In genomic region chr13:45416521-45417125, GRCh38 we compare ENCODE assay signal across 8 cellular contexts. TPM values are rescaled to one million over a fixed set of nuclear protein-coding genes. Genes with fewer than 3 reads are reported as not detected.
DNase-seq lines count a peak whose midpoint lies in the region; ATAC-seq, FAIRE-seq and TF ChIP-seq lines count a peak whose summit lies in the region.

No MANE protein-coding gene starts in this region.

- POLR2A ChIA-PET in T-cell (lab: Charles Lee) = interaction anchor here (0.6 to 0.9 kb wide), 4 partner anchors 49 to 1517 kb away, joined by 3 to 4 read pairs (median 4); no protein-coding TSS in a partner anchor

- dilution Hi-C loops in keratinocyte (cut with MboI; ENCODE audit: extremely low pct_ligation_motif_present, low sequenced_read_pairs) = no loop called here

- H3K4me1 ChIP-seq in keratinocyte (ENCODE audit: control insufficient read depth, extremely low read depth, insufficient read depth, low read length) (peaks cover 20% of the 10 kb centered on the region), thoracic aorta (ENCODE audit: control insufficient read depth in 1 of 2, low read depth in 2 of 2) (peaks cover 11 to 30% of the 10 kb centered on the region in 2 donors)

- peaks cover 13% of the 10 kb centered on the region for H3K36me3 Mint-ChIP-seq in activated CD8-positive, alpha-beta memory T cell treated with anti-CD3 and anti-CD28 coated beads, Interleukin-2, amount 10 ng/mL, durations not matched to agents 7 days and 5 days
- H3K36me3 Mint-ChIP-seq in T-cell = peaks cover under 1% of the 10 kb centered on the region

- H3K4me1 Mint-ChIP-seq in activated CD8-positive, alpha-beta memory T cell treated with anti-CD3 and anti-CD28 coated beads, Interleukin-2, amount 10 ng/mL, durations not matched to agents 7 days and 5 days = peaks cover 18% of the 10 kb centered on the region
- H3K4me1 Mint-ChIP-seq in T-cell = peaks cover 31 to 36% (median 36%) of the 10 kb centered on the region in 3 donors

- H3K9me1 ChIP-seq in keratinocyte (ENCODE audit: control insufficient read depth, extremely low read depth, insufficient read depth, low read length) = no peaks in the 10 kb centered on the region

- peak overlapping the region; percentile 65 for H3K9ac ChIP-seq in keratinocyte (ENCODE audit: control insufficient read depth, extremely low read depth, insufficient read depth, low read length)

- CTCF ChIA-PET in activated CD8-positive, alpha-beta memory T cell treated with anti-CD3 and anti-CD28 coated beads, Interleukin-2, amount 10 ng/mL, durations not matched to agents 7 days and 5 days (lab: Charles Lee) = interaction anchor here (0.6 to 6.4 kb wide), 11 partner anchors 12 to 1373 kb away, joined by 3 to 31 read pairs (median 4); partner anchors contain the start of gene COG3
- CTCF ChIA-PET in T-cell (lab: Charles Lee) = interaction anchor here in 1 of 2 donors (0.5 to 3.5 kb wide), 10 partner anchors 18 to 895 kb away, joined by 3 to 18 read pairs (median 6); partner anchors contain the start of genes COG3 and TPT1

- no peak for DNase-seq in activated CD8-positive, alpha-beta memory T cell treated with anti-CD3 and anti-CD28 coated beads, Interleukin-2, amount 10 ng/mL, durations not matched to agents 7 days and 5 days
- DNase-seq in activated CD8-positive, alpha-beta memory T cell treated with anti-CD3 and anti-CD28 coated beads, Interleukin-2, amount 50 U/mL, for 48 hours = no peak
- no peak for DNase-seq in T-cell
- DNase-seq in keratinocyte (ENCODE audit: low read depth, low spot score) = no peak
- DNase-seq in thoracic aorta (ENCODE audit: low spot score) = no peak
- no peak for DNase-seq in omental fat pad (ENCODE audit: low spot score)
- no peak for DNase-seq in globus pallidus (ENCODE audit: low spot score)

- no peak for FAIRE-seq in keratinocyte (lab: Jason Lieb, UNC)

- H3K4me3 ChIP-seq in keratinocyte (ENCODE audit: control insufficient read depth in 2 of 3, extremely low read depth in 1 of 3, insufficient read depth in 2 of 3, low read depth in 1 of 3, low read length in 3 of 3) (peak overlapping the region; percentile 71 to 86 (median 82)), thoracic aorta (peak overlapping the region; percentile 90)

- H3K9me3 Mint-ChIP-seq in activated CD8-positive, alpha-beta memory T cell treated with anti-CD3 and anti-CD28 coated beads, Interleukin-2, amount 10 ng/mL, durations not matched to agents 7 days and 5 days (ENCODE audit: low read depth) = no peaks in the 10 kb centered on the region
- no peaks in the 10 kb centered on the region for H3K9me3 Mint-ChIP-seq in T-cell

- H3K36me3 ChIP-seq in keratinocyte (ENCODE audit: control insufficient read depth in 2 of 2, extremely low read depth in 1 of 2, insufficient read depth in 2 of 2, low read length in 2 of 2) = no peaks in the 10 kb centered on the region
- no peaks in the 10 kb centered on the region for H3K36me3 ChIP-seq in thoracic aorta

- peaks cover 45% of the 10 kb centered on the region for H3K79me2 ChIP-seq in keratinocyte (ENCODE audit: control insufficient read depth, insufficient read depth, low read length)

- H3K4me2 ChIP-seq in keratinocyte (ENCODE audit: control insufficient read depth, extremely low read depth, insufficient read depth, low read depth, low read length) = peak overlapping the region; percentile 68

- H2AFZ ChIP-seq in keratinocyte (ENCODE audit: control insufficient read depth, low read length) = no peak overlapping the region

- H3K27ac Mint-ChIP-seq in activated CD8-positive, alpha-beta memory T cell treated with anti-CD3 and anti-CD28 coated beads, Interleukin-2, amount 10 ng/mL, durations not matched to agents 7 days and 5 days = peak overlapping the region; percentile 99
- H3K27ac Mint-ChIP-seq in T-cell = peak overlapping the region; percentile 96 to 98

- H3K4me3 Mint-ChIP-seq in activated CD8-positive, alpha-beta memory T cell treated with anti-CD3 and anti-CD28 coated beads, Interleukin-2, amount 10 ng/mL, durations not matched to agents 7 days and 5 days = peak overlapping the region; percentile 92
- H3K4me3 Mint-ChIP-seq in T-cell = peak overlapping the region; percentile 94 to 97 (median 95)

- H3K27ac ChIP-seq in keratinocyte (ENCODE audit: control insufficient read depth, insufficient read depth, low read length) (peak overlapping the region; percentile 45), thoracic aorta (peak overlapping the region; percentile 81 to 83)

- ATAC-seq in activated CD8-positive, alpha-beta memory T cell treated with anti-CD3 and anti-CD28 coated beads, Interleukin-2, amount 10 ng/mL, durations not matched to agents 7 days and 5 days = no peak
- ATAC-seq in T-cell (replicated peaks in 1 of 4) (no peak), thoracic aorta (ENCODE audit: insufficient number of reproducible peaks, low FRiP score, low read depth) (no peak), HG02938 (IDR thresholded peaks at IDR 0.05; ENCODE audit: unreplicated experiment) (no peak), omental fat pad (ENCODE audit: low FRiP score) (no peak)

- TF ChIP-seq CTCF in keratinocyte (optimal IDR thresholded peaks at IDR 0.05 in 1 of 3, IDR thresholded peaks at IDR 0.05 in 1 of 3, conservative IDR thresholded peaks at IDR 0.05 in 1 of 3; ENCODE audit: extremely low read depth in 1 of 3, insufficient read depth in 2 of 3, low read length in 3 of 3) (no peak), thoracic aorta (IDR thresholded peaks at IDR 0.05) (no peak), omental fat pad (IDR thresholded peaks at IDR 0.05) (no peak)

- H3K27me3 Mint-ChIP-seq in activated CD8-positive, alpha-beta memory T cell treated with anti-CD3 and anti-CD28 coated beads, Interleukin-2, amount 10 ng/mL, durations not matched to agents 7 days and 5 days = no peaks in the 10 kb centered on the region
- no peaks in the 10 kb centered on the region for H3K27me3 Mint-ChIP-seq in T-cell

- no peaks in the 10 kb centered on the region for H4K20me1 ChIP-seq in keratinocyte (ENCODE audit: control insufficient read depth, extremely low read depth, insufficient read depth, low read length)

- H3K9me3 ChIP-seq in keratinocyte (ENCODE audit: control insufficient read depth, low read depth, low read length) = no peaks in the 10 kb centered on the region
- no peaks in the 10 kb centered on the region for H3K9me3 ChIP-seq in thoracic aorta

- no peaks in the 10 kb centered on the region for H3K27me3 ChIP-seq in keratinocyte (ENCODE audit: control insufficient read depth, extremely low read depth, insufficient read depth, low read length)
- no peaks in the 10 kb centered on the region for H3K27me3 ChIP-seq in thoracic aorta (replicated peaks; ENCODE audit: insufficient read depth)

RNA-seq across cellular contexts. Expression of gene SLC25A30, which starts 1.6 kb away (rescaled TPM):
- 10 to 100 TPM; 23.5 to 28.4 TPM for total RNA-seq in activated CD8-positive, alpha-beta memory T cell treated with anti-CD3 and anti-CD28 coated beads, Interleukin-2, amount 10 ng/mL, durations not matched to agents 7 days and 5 days
- 10 to 100 TPM; 19.5 to 25.9 (median 24.2) TPM for total RNA-seq in T-cell
- polyA plus RNA-seq in keratinocyte = 21.4 to 26.8 TPM (median 24.5 TPM) in 3 replicates
- polyA plus RNA-seq in keratinocyte (2011; ENCODE audit: low read depth) = 20.1 TPM
- 18.5 and 29.4 TPM in 2 replicates for polyA plus RNA-seq in keratinocyte (2011; cell fraction: cytosol; rRNA removed)
- polyA plus RNA-seq in keratinocyte (2011; cell fraction: nucleus; rRNA removed) = 20.8 and 21.6 TPM in 2 replicates
- 10.6 and 19.4 TPM in 2 replicates for polyA plus RNA-seq in keratinocyte (2012; ENCODE audit: low replicate concordance)
- polyA minus RNA-seq in keratinocyte = 26.0 to 49.0 TPM (median 46.0 TPM) in 3 replicates
- polyA minus RNA-seq in keratinocyte (2011; cell fraction: cytosol; rRNA and poly(A)+ RNA removed) = 19.0 TPM
- 11.8 and 33.2 TPM in 2 replicates for polyA minus RNA-seq in keratinocyte (2011; cell fraction: nucleus; rRNA and poly(A)+ RNA removed)
- 10 to 100 TPM; 18.7 to 19.9 TPM for total RNA-seq in thoracic aorta
- total RNA-seq in omental fat pad = 10 to 100 TPM; 10.1 to 21.9 (median 11.9) TPM

RNA-seq across cellular contexts. Expression of gene COG3, which starts 48.1 kb away (rescaled TPM):
- total RNA-seq in activated CD8-positive, alpha-beta memory T cell treated with anti-CD3 and anti-CD28 coated beads, Interleukin-2, amount 10 ng/mL, durations not matched to agents 7 days and 5 days = 10 to 100 TPM; 20.7 to 25.1 TPM
- total RNA-seq in T-cell (10 to 100 TPM; 40.0 to 47.0 (median 42.3) TPM), thoracic aorta (10 to 100 TPM; 20.3 to 36.3 TPM), omental fat pad (10 to 100 TPM; 23.3 to 34.7 (median 29.8) TPM)
- polyA plus RNA-seq in keratinocyte = 22.8 to 31.0 TPM (median 24.0 TPM) in 3 replicates
- 18.2 TPM for polyA plus RNA-seq in keratinocyte (2011; ENCODE audit: low read depth)
- 10.4 and 18.9 TPM in 2 replicates for polyA plus RNA-seq in keratinocyte (2011; cell fraction: cytosol; rRNA removed)
- 34.2 and 41.7 TPM in 2 replicates for polyA plus RNA-seq in keratinocyte (2011; cell fraction: nucleus; rRNA removed)
- 14.7 and 19.2 TPM in 2 replicates for polyA plus RNA-seq in keratinocyte (2012; ENCODE audit: low replicate concordance)
- 5.0 to 32.4 TPM (median 19.9 TPM) in 3 replicates for polyA minus RNA-seq in keratinocyte
- polyA minus RNA-seq in keratinocyte (2011; cell fraction: cytosol; rRNA and poly(A)+ RNA removed) = 13.4 TPM
- 31.8 and 48.5 TPM in 2 replicates for polyA minus RNA-seq in keratinocyte (2011; cell fraction: nucleus; rRNA and poly(A)+ RNA removed)
